ENCODE assay signal across 12 cellular contexts in genomic region chr3:152910211-152910610, GRCh38.
DNase-seq lines count a peak whose midpoint lies in the region; ATAC-seq and TF ChIP-seq lines count a peak whose summit lies in the region.
"Had no signal": no experiment of that assay in that cellular context is flagged by ENCODE, and none has a peak within 500 bp of the region (broad histone marks: within the 10 kb centered on the region; RNA-seq: fewer than 3 reads in every experiment).

No MANE protein-coding gene starts in this region.

- H2AFZ ChIP-seq in GM23248: peak overlapping the region; percentile 64

- BruUV-seq in A673 (replicated peaks; lab: Mats Ljungman, UMichigan): no TSS peak

- intact Hi-C loops in A673 (cut with micrococcal nuclease; ENCODE audit: unreplicated experiment): no loop called here

- 75 to 81% methylated on average over 4 of the region's 4 CpGs for whole genome bisulfite sequencing in GM23248 (ENCODE audit: low coverage in 1 of 2, low lambda C conversion rate in 2 of 2, missing lambda C conversion rate in 2 of 2), 2 experiments

- H3K79me2 ChIP-seq in GM23248 (ENCODE audit: insufficient read depth): no peaks in the 10 kb centered on the region

- 0 out of 2 replicates have a peak, but pooled peaks cover under 1% of the 10 kb centered on the region for H3K9me2 ChIP-seq in GM23248 (ENCODE audit: insufficient read depth)

- POLR2A ChIA-PET in A673 (lab: Charles Lee; ENCODE audit: low non-redundant PET): interaction anchor here (0.6 kb wide), 1 partner anchor 182 kb away, joined by 4 read pairs; no protein-coding TSS in a partner anchor

- no peak for ATAC-seq in GM19395 (IDR thresholded peaks at IDR 0.05; ENCODE audit: unreplicated experiment)
- ATAC-seq in GM19467 (IDR thresholded peaks at IDR 0.05; ENCODE audit: unreplicated experiment): no peak
- ATAC-seq: stimulated activated naive B cell treated with anti-CD40 and anti-IgM and Interleukin-4, amounts not matched to agents 10 μg/mL and 1 μg/mL and 100 μg/mL, for 72 hours had no signal

- peak; percentile 29; the same call in 1 of the 2 replicates for TF ChIP-seq CTCF in A673 (conservative IDR thresholded peaks at IDR 0.05; ENCODE audit: low read depth, low read length)

- in situ Hi-C loops in GM23248 (cut with MboI): no loop called here
- in situ Hi-C loops in SK-MEL-5 (cut with HindIII; ENCODE audit: low pct_unique_long_range_greater_than_20kb, low sequenced_read_pairs): no loop called here

- no peaks in the 10 kb centered on the region for H3K27me3 ChIP-seq in A673 (replicated peaks; ENCODE audit: insufficient read depth, low read depth, low read length, poor library complexity)
- no peaks in the 10 kb centered on the region for H3K27me3 ChIP-seq in GM23248 (replicated peaks; ENCODE audit: insufficient read depth)
- H3K27me3 ChIP-seq: body of pancreas had no signal

- H3F3A ChIP-seq in GM23248 (ENCODE audit: insufficient read depth): no peaks in the 10 kb centered on the region

- H3K27ac ChIP-seq in A673 (ENCODE audit: low read depth, low read length, poor library complexity, severe bottlenecking) (no peak overlapping the region), GM23248 (no peak overlapping the region)
- H3K27ac ChIP-seq: body of pancreas had no signal

- H3K36me3 ChIP-seq in A673 (ENCODE audit: insufficient read depth, low read length, poor library complexity, severe bottlenecking) (no peaks in the 10 kb centered on the region), GM23248 (ENCODE audit: low read depth) (no peaks in the 10 kb centered on the region)

- H3K9me3 ChIP-seq in A673 (ENCODE audit: low read depth, low read length, poor library complexity, severe bottlenecking) (no peaks in the 10 kb centered on the region), GM23248 (ENCODE audit: low read depth) (no peaks in the 10 kb centered on the region)
- H3K9me3 ChIP-seq: body of pancreas had no signal

- H3K9ac ChIP-seq in GM23248: no peak overlapping the region

- H3K4me3 ChIP-seq in A673 (ENCODE audit: low read depth, low read length, poor library complexity, severe bottlenecking) (no peak overlapping the region), GM23248 (no peak overlapping the region)
- H3K4me3 ChIP-seq: body of pancreas had no signal

- H3K4me1 ChIP-seq in A673 (ENCODE audit: insufficient read depth, low read length, poor library complexity, severe bottlenecking) (peaks cover 10% of the 10 kb centered on the region), GM23248 (ENCODE audit: insufficient read depth) (peaks cover 10% of the 10 kb centered on the region; the same call in 1 of the 2 replicates)
- H3K4me1 ChIP-seq: body of pancreas had no signal

- H4K20me1 ChIP-seq in GM23248 (ENCODE audit: insufficient read depth): no peaks in the 10 kb centered on the region

- CTCF ChIA-PET in A673 (lab: Charles Lee): interaction anchor here (0.8 kb wide), 1 partner anchor 22 kb away, joined by 5 read pairs; no protein-coding TSS in a partner anchor

- DNase-seq in A673 (ENCODE audit: low spot score) (peak; percentile 35), GM23248 (no peak), SK-MEL-5 (ENCODE audit: low read depth, low spot score) (peak; percentile 55), fibroblast of peridontal ligament (ENCODE audit: extremely low read depth) (peak; percentile 4), CD1c-positive myeloid dendritic cell (ENCODE audit: extremely low spot score) (no peak), NCI-H510A treated with DMSO at 0.1 percent for 48 hours (lab: John Stamatoyannopoulos, UW) (no peak)
- DNase-seq: activated CD4-positive, alpha-beta T cell treated with anti-CD3 and anti-CD28 coated beads, Interleukin-2, amount 50 U/mL, for 1 hour; C1 segment of cervical spinal cord; stimulated activated naive B cell treated with anti-CD40 and anti-IgM and Interleukin-4, amounts not matched to agents 10 μg/mL and 1 μg/mL and 100 μg/mL, for 72 hours had no signal

- no peak overlapping the region for H3K4me2 ChIP-seq in GM23248 (ENCODE audit: unreplicated experiment)

Comparison
In these comparisons a context has a peak if more than half of its experiments do, and no peak if none do; other contexts are left out.
1. DNase-seq: peak in A673 (single experiment), SK-MEL-5 (single experiment) and fibroblast of peridontal ligament (single experiment); none in GM23248 (single experiment), CD1c-positive myeloid dendritic cell (single experiment) and NCI-H510A treated with DMSO at 0.1 percent for 48 hours (single experiment).